In genomic region chr3:183212096-183212495, GRCh38 we compare ENCODE assay signal across 22 cellular contexts. TPM values are rescaled to one million over a fixed set of nuclear protein-coding genes. Genes with fewer than 3 reads are reported as not detected.
A peak's percentile ranks its signal among the peaks of the same experiment; 100 is the strongest.
DNase-seq lines count a peak whose midpoint lies in the region; ATAC-seq and TF ChIP-seq lines count a peak whose summit lies in the region.
"Had no signal": no experiment of that assay in that cellular context is flagged by ENCODE, and none has a peak within 500 bp of the region (broad histone marks: within the 10 kb centered on the region; RNA-seq: fewer than 3 reads in every experiment).

No MANE protein-coding gene starts in this region.

- H3K4me1 ChIP-seq in heart left ventricle (peaks cover 0 to 36% (median 5%) of the 10 kb centered on the region in 12 donors), suprapubic skin (peaks cover 14% of the 10 kb centered on the region), MM.1S (ENCODE audit: low read length) (no peaks in the 10 kb centered on the region)
- H3K4me1 ChIP-seq: prostate gland had no signal

- no peaks in the 10 kb centered on the region for H4K20me1 ChIP-seq in MM.1S (ENCODE audit: insufficient read depth, low read length)

- H3K36me3 ChIP-seq in heart left ventricle, result no peaks in the 10 kb centered on the region
- H3K36me3 ChIP-seq in suprapubic skin, result no peaks in the 10 kb centered on the region
- no peaks in the 10 kb centered on the region for H3K36me3 ChIP-seq in MM.1S (replicated peaks; ENCODE audit: insufficient read depth, low read length)
- H3K36me3 ChIP-seq: prostate gland had no signal

- no peaks in the 10 kb centered on the region for H3F3A ChIP-seq in MM.1S (ENCODE audit: insufficient read depth, low read length)

- no peak for ATAC-seq in heart left ventricle
- ATAC-seq in left cardiac atrium, result no peak
- ATAC-seq: SK-N-SH treated with all-trans-retinoic acid at 6 μM for 48 hours had no signal

- TF ChIP-seq POLR2A in heart left ventricle (IDR thresholded peaks at IDR 0.05), result no peak
- no peak for TF ChIP-seq POLR2A in suprapubic skin (IDR thresholded peaks at IDR 0.05)

- no peaks in the 10 kb centered on the region for H3K9me2 ChIP-seq in MM.1S (replicated peaks; ENCODE audit: insufficient read depth, low read length)

- H3K27me3 ChIP-seq in heart left ventricle (no peaks in the 10 kb centered on the region), dorsolateral prefrontal cortex (no peaks in the 10 kb centered on the region), suprapubic skin (no peaks in the 10 kb centered on the region), MM.1S (replicated peaks; ENCODE audit: insufficient read depth, low read length) (no peaks in the 10 kb centered on the region)

- H3K9ac ChIP-seq in MM.1S (ENCODE audit: low read length), result no peak overlapping the region

- no peak for TF ChIP-seq EP300 in suprapubic skin (IDR thresholded peaks at IDR 0.05)

- H3K4me2 ChIP-seq in MM.1S (ENCODE audit: low read depth, low read length), result no peak overlapping the region
- H3K4me2 ChIP-seq: smooth muscle cell had no signal

- no peak overlapping the region for H2AFZ ChIP-seq in MM.1S (ENCODE audit: low read length)

- intact Hi-C loops in heart left ventricle (cut with DNase I) (loop anchor here in 1 of 10 donors (5.0 kb wide), 1 partner anchor 40 kb away; the partner anchor contains the start of gene B3GNT5), left cardiac atrium (cut with DNase I) (no loop called here), dorsolateral prefrontal cortex (cut with DNase I) (no loop called here)

- H3K9me3 ChIP-seq in heart left ventricle, result no peaks in the 10 kb centered on the region
- H3K9me3 ChIP-seq in suprapubic skin, result no peaks in the 10 kb centered on the region
- H3K9me3 ChIP-seq in MM.1S (replicated peaks; ENCODE audit: insufficient read depth, low read length), result no peaks in the 10 kb centered on the region
- H3K9me3 ChIP-seq: prostate gland had no signal

- no peaks in the 10 kb centered on the region for H3K79me2 ChIP-seq in MM.1S (ENCODE audit: low read length)

- TF ChIP-seq CTCF in heart left ventricle (IDR thresholded peaks at IDR 0.05) (no peak), dorsolateral prefrontal cortex (IDR thresholded peaks at IDR 0.05 in 54 of 56, conservative IDR thresholded peaks at IDR 0.05 in 2 of 56; ENCODE audit: low read depth in 1 of 56, partially characterized antibody in 56 of 56) (no peak), suprapubic skin (IDR thresholded peaks at IDR 0.05) (no peak), MM.1S (IDR thresholded peaks at IDR 0.05; ENCODE audit: low read length) (no peak)

- no peak overlapping the region for H3K4me3 ChIP-seq in heart left ventricle
- no peak overlapping the region for H3K4me3 ChIP-seq in dorsolateral prefrontal cortex
- no peak overlapping the region for H3K4me3 ChIP-seq in suprapubic skin
- H3K4me3 ChIP-seq in MM.1S (ENCODE audit: low read length), result no peak overlapping the region
- H3K4me3 ChIP-seq: prostate gland, smooth muscle cell had no signal

- 63 to 73% (median 72%) methylated on average over 12 of the region's 12 CpGs for WGBS in heart left ventricle, 4 donors
- WGBS in suprapubic skin, result 81% methylated on average over 12 of the region's 12 CpGs

- H3K27ac ChIP-seq in heart left ventricle (peak overlapping the region in 11 of 12 donors; percentile 13 to 85 (median 75)), dorsolateral prefrontal cortex (peak overlapping the region in 41 of 59 donors; percentile 1 to 79 (median 42)), suprapubic skin (peak overlapping the region; percentile 69), MM.1S (ENCODE audit: low read length) (no peak overlapping the region)
- H3K27ac ChIP-seq: epithelial cell of prostate, prostate gland had no signal

- DNase-seq in heart left ventricle, result no peak
- no peak for DNase-seq in left cardiac atrium
- peak; percentile 44 for DNase-seq in MV-4-11 (lab: John Stamatoyannopoulos, UW)
- DNase-seq in dorsolateral prefrontal cortex, result no peak
- DNase-seq in suprapubic skin (ENCODE audit: low spot score in 2 of 2), result no peak
- no peak for DNase-seq in NCI-H82 treated with DMSO at 0.1 percent for 48 hours (lab: John Stamatoyannopoulos, UW; ENCODE audit: unreplicated experiment)
- no peak for DNase-seq in stimulated activated CD4-positive, alpha-beta T cell treated with anti-CD3 and anti-CD28 coated beads, Interleukin-1b, Interleukin-23, amount 100 ng/mL, for 48 hours
- no peak for DNase-seq in MM.1S
- DNase-seq: activated CD4-positive, alpha-beta memory T cell treated with anti-CD3 and anti-CD28 coated beads, Interleukin-2, amount 10 ng/mL, durations not matched to agents 7 days and 5 days; activated naive CD4-positive, alpha-beta T cell; activated T-cell treated with anti-CD3 and anti-CD28 coated beads, Interleukin-2, amount 50 U/mL, for 1 hour; hippocampal formation; NCI-H1436 treated with DMSO at 0.1 percent for 48 hours; NCI-H510A; RPMI8226; stimulated activated CD4-positive, alpha-beta T cell treated with anti-CD3 and anti-CD28 coated beads, Interleukin-4, amount 100 ng/mL, for 1 hour; stimulated activated naive CD4-positive, alpha-beta T cell; T-helper 9 cell had no signal

RNA-seq across cellular contexts. Expression of gene B3GNT5, which starts 41.0 kb away (rescaled TPM):
- 10 to 100 TPM in 1 of 9 donors, 1 to 10 TPM in 7, under 1 TPM in 1; 0.87 to 12.3 (median 3.6) TPM for total RNA-seq in heart left ventricle
- 1 to 10 TPM; 1.1 to 3.0 TPM for polyA plus RNA-seq in heart left ventricle
- total RNA-seq in left cardiac atrium, result 1 to 10 TPM; 2.6 to 5.2 TPM
- total RNA-seq in dorsolateral prefrontal cortex, result 10 to 100 TPM in 1 of 120 experiments, 1 to 10 TPM in 119; 1.0 to 11.3 (median 3.6) TPM
- 10 to 100 TPM; 14.6 to 30.8 (median 27.5) TPM for total RNA-seq in suprapubic skin

RNA-seq across cellular contexts. Expression of gene LAMP3, which starts 49.6 kb away (rescaled TPM):
- total RNA-seq in heart left ventricle, result 1 to 10 TPM in 1 of 9 donors, under 1 TPM in 2, not detected in 6; 0.10 to 2.1 (median 0.66) TPM
- under 1 TPM in 1 of 2 donors, not detected in 1; 0.11 TPM for polyA plus RNA-seq in heart left ventricle
- under 1 TPM in 1 of 2 donors, not detected in 1; 0.15 TPM for total RNA-seq in left cardiac atrium
- total RNA-seq in dorsolateral prefrontal cortex, result 1 to 10 TPM in 12 of 120 experiments, under 1 TPM in 79, not detected in 29; 0.15 to 1.8 (median 0.50) TPM
- 1 to 10 TPM in 3 of 4 donors, under 1 TPM in 1; 0.64 to 5.6 (median 1.7) TPM for total RNA-seq in suprapubic skin
